1 cellular context compared by ENCODE assay signal in the genomic region with DNA sequence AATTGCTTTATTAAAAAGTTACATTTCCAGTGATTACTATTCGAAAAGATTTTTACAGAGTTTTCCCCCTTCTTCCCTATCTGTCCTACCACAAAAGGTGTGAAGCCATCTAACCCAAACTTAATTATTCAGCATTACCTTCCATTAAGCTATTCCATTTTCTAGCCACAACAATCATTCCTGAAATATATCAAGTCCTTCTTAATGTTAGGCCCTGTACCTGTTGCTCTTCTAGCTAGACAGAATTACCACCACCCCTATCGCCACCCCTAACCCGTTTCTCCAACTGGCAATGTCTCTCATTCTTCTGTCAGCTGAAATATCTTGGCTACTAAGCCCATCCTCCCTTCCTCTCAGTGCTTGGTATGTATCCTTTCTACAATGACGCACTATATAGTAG.
TF ChIP-seq lines count a peak whose summit lies in the region.

No MANE protein-coding gene starts in this region.

TF ChIP-seq in HepG2, 621 proteins besides CTCF, POLR2A, EP300 and RAD21:
- TF ChIP-seq, protein P1, sequence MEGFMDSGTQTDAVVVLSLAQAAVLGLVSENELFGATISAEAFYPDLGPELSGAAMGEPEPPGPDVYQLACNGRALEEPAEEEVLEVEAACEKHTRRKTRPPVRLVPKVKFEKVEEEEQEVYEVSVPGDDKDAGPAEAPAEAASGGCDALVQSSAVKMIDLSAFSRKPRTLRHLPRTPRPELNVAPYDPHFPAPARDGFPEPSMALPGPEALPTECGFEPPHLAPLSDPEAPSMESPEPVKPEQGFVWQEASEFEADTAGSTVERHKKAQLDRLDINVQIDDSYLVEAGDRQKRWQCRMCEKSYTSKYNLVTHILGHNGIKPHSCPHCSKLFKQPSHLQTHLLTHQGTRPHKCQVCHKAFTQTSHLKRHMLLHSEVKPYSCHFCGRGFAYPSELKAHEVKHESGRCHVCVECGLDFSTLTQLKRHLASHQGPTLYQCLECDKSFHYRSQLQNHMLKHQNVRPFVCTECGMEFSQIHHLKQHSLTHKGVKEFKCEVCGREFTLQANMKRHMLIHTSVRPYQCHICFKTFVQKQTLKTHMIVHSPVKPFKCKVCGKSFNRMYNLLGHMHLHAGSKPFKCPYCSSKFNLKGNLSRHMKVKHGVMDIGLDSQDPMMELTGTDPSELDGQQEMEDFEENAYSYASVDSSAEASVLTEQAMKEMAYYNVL (CRISPR knock-in tag; IDR thresholded peaks at IDR 0.05; ENCODE audit: borderline replicate concordance) = no peak
- TF ChIP-seq, protein P2, sequence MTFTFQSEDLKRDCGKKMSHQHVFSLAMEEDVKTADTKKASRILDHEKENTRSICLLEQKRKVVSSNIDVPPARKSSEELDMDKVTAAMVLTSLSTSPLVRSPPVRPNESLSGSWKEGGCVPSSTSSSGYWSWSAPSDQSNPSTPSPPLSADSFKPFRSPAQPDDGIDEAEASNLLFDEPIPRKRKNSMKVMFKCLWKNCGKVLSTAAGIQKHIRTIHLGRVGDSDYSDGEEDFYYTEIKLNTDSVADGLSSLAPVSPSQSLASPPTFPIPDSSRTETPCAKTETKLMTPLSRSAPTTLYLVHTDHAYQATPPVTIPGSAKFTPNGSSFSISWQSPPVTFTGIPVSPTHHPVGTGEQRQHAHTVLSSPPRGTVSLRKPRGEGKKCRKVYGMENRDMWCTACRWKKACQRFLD (CRISPR knock-in tag; IDR thresholded peaks at IDR 0.05; ENCODE audit: borderline replicate concordance) = no peak
- TF ChIP-seq ZNF562 (CRISPR knock-in tag; IDR thresholded peaks at IDR 0.05; ENCODE audit: borderline replicate concordance) (no peak), TCF7 (IDR thresholded peaks at IDR 0.05; ENCODE audit: low read depth) (no peak), ZBTB21 (CRISPR knock-in tag; IDR thresholded peaks at IDR 0.05) (no peak), HCFC1 (IDR thresholded peaks at IDR 0.05; ENCODE audit: low read depth, low read length) (no peak), MTA1 (CRISPR knock-in tag; IDR thresholded peaks at IDR 0.05; ENCODE audit: borderline replicate concordance) (no peak), ATM (IDR thresholded peaks at IDR 0.05; ENCODE audit: borderline replicate concordance) (no peak), FLYWCH1 (CRISPR knock-in tag; IDR thresholded peaks at IDR 0.05) (no peak), ZNF337 (CRISPR knock-in tag; IDR thresholded peaks at IDR 0.05; ENCODE audit: borderline replicate concordance, low read depth) (no peak), HES4 (CRISPR knock-in tag; IDR thresholded peaks at IDR 0.05; ENCODE audit: borderline replicate concordance) (no peak), PHF20 (CRISPR knock-in tag; IDR thresholded peaks at IDR 0.05) (no peak), KLF15 (CRISPR knock-in tag; IDR thresholded peaks at IDR 0.05; ENCODE audit: borderline replicate concordance) (no peak), NFKBIZ (CRISPR knock-in tag; IDR thresholded peaks at IDR 0.05) (no peak), ZNF615 (CRISPR knock-in tag; IDR thresholded peaks at IDR 0.05; ENCODE audit: borderline replicate concordance) (no peak)
- TF ChIP-seq, protein P3, sequence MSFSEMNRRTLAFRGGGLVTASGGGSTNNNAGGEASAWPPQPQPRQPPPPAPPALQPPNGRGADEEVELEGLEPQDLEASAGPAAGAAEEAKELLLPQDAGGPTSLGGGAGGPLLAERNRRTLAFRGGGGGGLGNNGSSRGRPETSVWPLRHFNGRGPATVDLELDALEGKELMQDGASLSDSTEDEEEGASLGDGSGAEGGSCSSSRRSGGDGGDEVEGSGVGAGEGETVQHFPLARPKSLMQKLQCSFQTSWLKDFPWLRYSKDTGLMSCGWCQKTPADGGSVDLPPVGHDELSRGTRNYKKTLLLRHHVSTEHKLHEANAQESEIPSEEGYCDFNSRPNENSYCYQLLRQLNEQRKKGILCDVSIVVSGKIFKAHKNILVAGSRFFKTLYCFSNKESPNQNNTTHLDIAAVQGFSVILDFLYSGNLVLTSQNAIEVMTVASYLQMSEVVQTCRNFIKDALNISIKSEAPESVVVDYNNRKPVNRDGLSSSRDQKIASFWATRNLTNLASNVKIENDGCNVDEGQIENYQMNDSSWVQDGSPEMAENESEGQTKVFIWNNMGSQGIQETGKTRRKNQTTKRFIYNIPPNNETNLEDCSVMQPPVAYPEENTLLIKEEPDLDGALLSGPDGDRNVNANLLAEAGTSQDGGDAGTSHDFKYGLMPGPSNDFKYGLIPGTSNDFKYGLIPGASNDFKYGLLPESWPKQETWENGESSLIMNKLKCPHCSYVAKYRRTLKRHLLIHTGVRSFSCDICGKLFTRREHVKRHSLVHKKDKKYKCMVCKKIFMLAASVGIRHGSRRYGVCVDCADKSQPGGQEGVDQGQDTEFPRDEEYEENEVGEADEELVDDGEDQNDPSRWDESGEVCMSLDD (CRISPR knock-in tag; IDR thresholded peaks at IDR 0.05; ENCODE audit: borderline replicate concordance) = no peak
- TF ChIP-seq, protein P4, sequence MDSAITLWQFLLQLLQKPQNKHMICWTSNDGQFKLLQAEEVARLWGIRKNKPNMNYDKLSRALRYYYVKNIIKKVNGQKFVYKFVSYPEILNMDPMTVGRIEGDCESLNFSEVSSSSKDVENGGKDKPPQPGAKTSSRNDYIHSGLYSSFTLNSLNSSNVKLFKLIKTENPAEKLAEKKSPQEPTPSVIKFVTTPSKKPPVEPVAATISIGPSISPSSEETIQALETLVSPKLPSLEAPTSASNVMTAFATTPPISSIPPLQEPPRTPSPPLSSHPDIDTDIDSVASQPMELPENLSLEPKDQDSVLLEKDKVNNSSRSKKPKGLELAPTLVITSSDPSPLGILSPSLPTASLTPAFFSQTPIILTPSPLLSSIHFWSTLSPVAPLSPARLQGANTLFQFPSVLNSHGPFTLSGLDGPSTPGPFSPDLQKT (CRISPR knock-in tag; IDR thresholded peaks at IDR 0.05; ENCODE audit: borderline replicate concordance) = no peak
- TF ChIP-seq, protein P5, sequence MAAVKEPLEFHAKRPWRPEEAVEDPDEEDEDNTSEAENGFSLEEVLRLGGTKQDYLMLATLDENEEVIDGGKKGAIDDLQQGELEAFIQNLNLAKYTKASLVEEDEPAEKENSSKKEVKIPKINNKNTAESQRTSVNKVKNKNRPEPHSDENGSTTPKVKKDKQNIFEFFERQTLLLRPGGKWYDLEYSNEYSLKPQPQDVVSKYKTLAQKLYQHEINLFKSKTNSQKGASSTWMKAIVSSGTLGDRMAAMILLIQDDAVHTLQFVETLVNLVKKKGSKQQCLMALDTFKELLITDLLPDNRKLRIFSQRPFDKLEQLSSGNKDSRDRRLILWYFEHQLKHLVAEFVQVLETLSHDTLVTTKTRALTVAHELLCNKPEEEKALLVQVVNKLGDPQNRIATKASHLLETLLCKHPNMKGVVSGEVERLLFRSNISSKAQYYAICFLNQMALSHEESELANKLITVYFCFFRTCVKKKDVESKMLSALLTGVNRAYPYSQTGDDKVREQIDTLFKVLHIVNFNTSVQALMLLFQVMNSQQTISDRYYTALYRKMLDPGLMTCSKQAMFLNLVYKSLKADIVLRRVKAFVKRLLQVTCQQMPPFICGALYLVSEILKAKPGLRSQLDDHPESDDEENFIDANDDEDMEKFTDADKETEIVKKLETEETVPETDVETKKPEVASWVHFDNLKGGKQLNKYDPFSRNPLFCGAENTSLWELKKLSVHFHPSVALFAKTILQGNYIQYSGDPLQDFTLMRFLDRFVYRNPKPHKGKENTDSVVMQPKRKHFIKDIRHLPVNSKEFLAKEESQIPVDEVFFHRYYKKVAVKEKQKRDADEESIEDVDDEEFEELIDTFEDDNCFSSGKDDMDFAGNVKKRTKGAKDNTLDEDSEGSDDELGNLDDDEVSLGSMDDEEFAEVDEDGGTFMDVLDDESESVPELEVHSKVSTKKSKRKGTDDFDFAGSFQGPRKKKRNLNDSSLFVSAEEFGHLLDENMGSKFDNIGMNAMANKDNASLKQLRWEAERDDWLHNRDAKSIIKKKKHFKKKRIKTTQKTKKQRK (IDR thresholded peaks at IDR 0.05; ENCODE audit: low read length) = no peak
- TF ChIP-seq, protein P6, sequence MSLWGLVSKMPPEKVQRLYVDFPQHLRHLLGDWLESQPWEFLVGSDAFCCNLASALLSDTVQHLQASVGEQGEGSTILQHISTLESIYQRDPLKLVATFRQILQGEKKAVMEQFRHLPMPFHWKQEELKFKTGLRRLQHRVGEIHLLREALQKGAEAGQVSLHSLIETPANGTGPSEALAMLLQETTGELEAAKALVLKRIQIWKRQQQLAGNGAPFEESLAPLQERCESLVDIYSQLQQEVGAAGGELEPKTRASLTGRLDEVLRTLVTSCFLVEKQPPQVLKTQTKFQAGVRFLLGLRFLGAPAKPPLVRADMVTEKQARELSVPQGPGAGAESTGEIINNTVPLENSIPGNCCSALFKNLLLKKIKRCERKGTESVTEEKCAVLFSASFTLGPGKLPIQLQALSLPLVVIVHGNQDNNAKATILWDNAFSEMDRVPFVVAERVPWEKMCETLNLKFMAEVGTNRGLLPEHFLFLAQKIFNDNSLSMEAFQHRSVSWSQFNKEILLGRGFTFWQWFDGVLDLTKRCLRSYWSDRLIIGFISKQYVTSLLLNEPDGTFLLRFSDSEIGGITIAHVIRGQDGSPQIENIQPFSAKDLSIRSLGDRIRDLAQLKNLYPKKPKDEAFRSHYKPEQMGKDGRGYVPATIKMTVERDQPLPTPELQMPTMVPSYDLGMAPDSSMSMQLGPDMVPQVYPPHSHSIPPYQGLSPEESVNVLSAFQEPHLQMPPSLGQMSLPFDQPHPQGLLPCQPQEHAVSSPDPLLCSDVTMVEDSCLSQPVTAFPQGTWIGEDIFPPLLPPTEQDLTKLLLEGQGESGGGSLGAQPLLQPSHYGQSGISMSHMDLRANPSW (CRISPR knock-in tag; IDR thresholded peaks at IDR 0.05; ENCODE audit: borderline replicate concordance) = no peak
- TF ChIP-seq, protein P7, sequence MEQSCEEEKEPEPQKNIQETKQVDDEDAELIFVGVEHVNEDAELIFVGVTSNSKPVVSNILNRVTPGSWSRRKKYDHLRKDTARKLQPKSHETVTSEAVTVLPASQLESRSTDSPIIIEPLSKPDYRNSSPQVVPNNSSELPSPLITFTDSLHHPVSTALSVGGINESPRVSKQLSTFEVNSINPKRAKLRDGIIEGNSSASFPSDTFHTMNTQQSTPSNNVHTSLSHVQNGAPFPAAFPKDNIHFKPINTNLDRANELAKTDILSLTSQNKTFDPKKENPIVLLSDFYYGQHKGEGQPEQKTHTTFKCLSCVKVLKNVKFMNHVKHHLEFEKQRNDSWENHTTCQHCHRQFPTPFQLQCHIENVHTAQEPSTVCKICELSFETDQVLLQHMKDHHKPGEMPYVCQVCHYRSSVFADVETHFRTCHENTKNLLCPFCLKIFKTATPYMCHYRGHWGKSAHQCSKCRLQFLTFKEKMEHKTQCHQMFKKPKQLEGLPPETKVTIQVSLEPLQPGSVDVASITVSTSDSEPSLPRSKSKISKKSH (CRISPR knock-in tag; IDR thresholded peaks at IDR 0.05; ENCODE audit: borderline replicate concordance) = no peak
